8 cellular contexts compared by ENCODE assay signal in the genomic region with DNA sequence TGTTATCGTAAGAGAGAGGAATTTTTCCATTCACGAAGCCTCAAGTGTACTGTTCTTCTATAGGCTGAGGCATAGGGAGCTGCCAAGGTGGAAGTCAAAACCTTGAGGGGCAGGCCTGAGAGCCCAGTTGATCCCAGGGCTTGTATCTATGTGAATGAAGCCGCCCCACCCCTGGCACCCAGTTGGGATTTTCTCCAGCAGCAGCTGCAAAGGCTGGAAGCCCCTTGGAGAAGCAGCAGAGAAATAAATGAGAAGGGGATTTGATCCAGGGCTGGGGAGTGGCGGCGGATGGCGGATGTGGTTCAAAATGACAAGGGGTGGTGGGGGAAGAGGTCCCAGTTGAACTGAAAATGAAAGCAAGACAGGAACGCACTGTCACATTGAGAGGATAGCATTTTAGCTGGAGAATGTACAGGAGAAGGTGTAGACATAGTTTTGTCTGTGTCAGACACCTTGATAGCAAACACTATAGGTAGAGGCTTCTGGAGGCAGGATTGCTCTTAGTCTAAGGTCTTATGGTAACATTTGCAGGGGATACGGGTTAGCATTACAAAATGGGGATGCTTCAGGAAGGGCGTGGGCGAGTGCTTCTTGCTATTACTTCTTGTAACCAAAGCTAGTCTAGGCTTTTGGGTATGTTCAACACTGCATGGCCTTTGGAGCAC.
DNase-seq lines count a peak whose midpoint lies in the region; ATAC-seq and TF ChIP-seq lines count a peak whose summit lies in the region.

No MANE protein-coding gene starts in this region.

- no peak for TF ChIP-seq CTCF in nephron progenitor cell (IDR thresholded peaks at IDR 0.05)

- peaks cover 59% of the 10 kb centered on the region for H3K9me3 Mint-ChIP-seq in nephron progenitor cell

- peak; percentile 37 for DNase-seq in T-helper 9 cell
- DNase-seq in activated naive CD8-positive, alpha-beta T cell treated with anti-CD3 and anti-CD28 coated beads, Interleukin-2, amount 50 U/mL, for 16 hours (ENCODE audit: low read depth, low spot score), result peak; percentile 19
- peak; percentile 50 for DNase-seq in stimulated activated naive CD8-positive, alpha-beta T cell treated with anti-CD3 and anti-CD28 coated beads, Interleukin-15, Interleukin-2, amounts not matched to agents 100 U/mL and 50 U/mL, for 24 hours
- DNase-seq in NCI-H1694 treated with DMSO at 0.1 percent for 48 hours (lab: John Stamatoyannopoulos, UW), result no peak
- no peak for DNase-seq in NCI-H510A treated with DMSO at 0.1 percent for 48 hours (lab: John Stamatoyannopoulos, UW)
- DNase-seq in nephron progenitor cell, result no peak

- ATAC-seq in GM18517 (IDR thresholded peaks at IDR 0.05; ENCODE audit: unreplicated experiment) (peak; percentile 62), HG02885 (IDR thresholded peaks at IDR 0.05; ENCODE audit: poor library complexity, unreplicated experiment) (peak; percentile 69)
- peak; percentile 69 for ATAC-seq in stimulated activated naive CD8-positive, alpha-beta T cell treated with anti-CD3 and anti-CD28 coated beads, Interleukin-15, Interleukin-2, amounts not matched to agents 100 U/mL and 50 U/mL, for 24 hours

- H3K27ac Mint-ChIP-seq in nephron progenitor cell, result no peak overlapping the region

- no peaks in the 10 kb centered on the region for H3K27me3 Mint-ChIP-seq in nephron progenitor cell (ENCODE audit: low read depth, poor library complexity)

- H3K36me3 Mint-ChIP-seq in nephron progenitor cell (ENCODE audit: low read depth), result peaks cover 26% of the 10 kb centered on the region

- no peak overlapping the region for H3K4me3 Mint-ChIP-seq in nephron progenitor cell

- peaks cover 61% of the 10 kb centered on the region for H3K4me1 Mint-ChIP-seq in nephron progenitor cell

Comparison
In these comparisons a context has a peak if more than half of its experiments do, and no peak if none do; other contexts are left out.
1. DNase-seq: peak in T-helper 9 cell (single experiment), activated naive CD8-positive, alpha-beta T cell treated with anti-CD3 and anti-CD28 coated beads, Interleukin-2, amount 50 U/mL, for 16 hours (single experiment) and stimulated activated naive CD8-positive, alpha-beta T cell treated with anti-CD3 and anti-CD28 coated beads, Interleukin-15, Interleukin-2, amounts not matched to agents 100 U/mL and 50 U/mL, for 24 hours (single experiment); none in NCI-H1694 treated with DMSO at 0.1 percent for 48 hours (single experiment), NCI-H510A treated with DMSO at 0.1 percent for 48 hours (single experiment) and nephron progenitor cell (single experiment).
2. Peak in every context shown above with its lines, with median percentiles within 50 percentile points of each other: ATAC-seq.